Comparison of ENCODE assay signal across 20 cellular contexts in the genomic region with DNA sequence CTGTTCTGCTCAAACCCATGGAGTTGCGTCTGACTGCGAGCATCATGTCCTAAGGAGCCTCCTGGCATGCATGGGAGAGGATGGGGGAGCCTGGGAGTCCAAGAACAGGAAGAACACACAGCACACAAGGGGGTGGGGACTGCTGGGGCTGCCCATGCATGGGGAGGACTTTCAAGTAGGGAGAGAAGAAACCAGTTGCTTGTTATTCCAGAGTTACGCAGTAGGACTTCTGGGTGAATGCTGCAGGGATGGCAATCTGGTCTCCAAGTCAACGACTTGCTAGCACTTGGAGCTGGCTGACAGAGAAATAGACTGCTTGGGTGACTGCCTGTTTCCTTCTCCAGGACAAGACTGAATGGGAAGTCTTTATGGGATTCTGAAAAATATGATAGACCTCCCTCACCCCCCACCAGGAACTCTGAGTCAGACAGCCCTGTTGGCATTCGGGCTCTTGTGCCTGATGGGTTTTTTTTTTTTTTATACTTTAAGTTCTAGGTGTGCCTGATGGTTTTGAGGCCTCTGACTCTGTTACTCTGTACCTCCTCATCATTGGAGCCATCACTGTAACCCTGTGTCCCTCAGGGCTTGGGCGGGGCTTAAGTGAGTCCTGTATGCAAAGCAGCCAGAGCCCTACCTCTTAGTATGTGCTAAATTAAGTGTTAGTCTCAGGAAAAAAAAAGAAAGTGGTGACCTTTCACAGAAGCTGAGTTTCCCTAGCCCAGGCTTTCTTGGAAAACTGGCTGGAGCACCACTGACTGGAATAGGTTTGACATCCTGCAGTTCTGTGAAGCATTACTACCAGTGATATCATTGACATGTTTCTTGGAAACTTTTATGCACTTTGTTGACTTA. TPM values are rescaled to one million over a fixed set of nuclear protein-coding genes. Genes with fewer than 3 reads are reported as not detected.
DNase-seq lines count a peak whose midpoint lies in the region; ATAC-seq and TF ChIP-seq lines count a peak whose summit lies in the region.
"Had no signal": no experiment of that assay in that cellular context is flagged by ENCODE, and none has a peak within 500 bp of the region (broad histone marks: within the 10 kb centered on the region; RNA-seq: fewer than 3 reads in every experiment).

No MANE protein-coding gene starts in this region.

- H3K14ac ChIP-seq in trophoblast cell (ENCODE audit: low read length): no peak overlapping the region

- H3K4me1 Mint-ChIP-seq in Calu3 (ENCODE audit: low read depth, unreplicated experiment) (peaks cover 57% of the 10 kb centered on the region), activated B cell treated with CpG ODN at 0.5 μM for 24 hours (peaks cover 13% of the 10 kb centered on the region)

- no peak overlapping the region for H2AK5ac ChIP-seq in trophoblast cell (ENCODE audit: low read length)

- H3K23ac ChIP-seq in trophoblast cell (ENCODE audit: low read length): no peak overlapping the region

- H3K4ac ChIP-seq in trophoblast cell (ENCODE audit: low read depth, low read length): no peak overlapping the region

- H4K91ac ChIP-seq in trophoblast cell (ENCODE audit: low read depth, low read length): no peak overlapping the region

- no peak overlapping the region for H2AFZ ChIP-seq in trophoblast cell (ENCODE audit: insufficient read depth, low read length, poor library complexity)

- H2BK12ac ChIP-seq in trophoblast cell (ENCODE audit: low read length): no peak overlapping the region

- no peaks in the 10 kb centered on the region for H3K79me2 ChIP-seq in trophoblast cell (ENCODE audit: control insufficient read depth, insufficient read depth, low read length, poor library complexity)

- H3K27ac Mint-ChIP-seq in Calu3 (ENCODE audit: unreplicated experiment) (peak overlapping the region; percentile 79), activated B cell treated with CpG ODN at 0.5 μM for 24 hours (no peak overlapping the region)
- H3K27ac Mint-ChIP-seq: activated naive CD4-positive, alpha-beta T cell treated with anti-CD3 and anti-CD28 coated beads, Interleukin-2, amount 50 U/mL, for 72 hours; naive thymus-derived CD4-positive, alpha-beta T cell had no signal

- no peaks in the 10 kb centered on the region for H3K36me3 ChIP-seq in trophoblast cell (ENCODE audit: control insufficient read depth in 1 of 2, insufficient read depth in 2 of 2, low read length in 2 of 2)
- H3K36me3 ChIP-seq: spleen had no signal

- H3K27me3 ChIP-seq in trophoblast cell (ENCODE audit: insufficient read depth, low read length): no peaks in the 10 kb centered on the region
- H3K27me3 ChIP-seq: spleen, stomach had no signal

- H3K36me3 Mint-ChIP-seq in Calu3 (ENCODE audit: insufficient read depth, unreplicated experiment) (peaks cover 8% of the 10 kb centered on the region), activated B cell treated with CpG ODN at 0.5 μM for 24 hours (ENCODE audit: low read depth) (no peaks in the 10 kb centered on the region)
- H3K36me3 Mint-ChIP-seq: activated naive CD4-positive, alpha-beta T cell treated with anti-CD3 and anti-CD28 coated beads, Interleukin-2, amount 50 U/mL, for 72 hours had no signal

- H3K18ac ChIP-seq in trophoblast cell (ENCODE audit: low read length): no peak overlapping the region

- H4K8ac ChIP-seq in trophoblast cell (ENCODE audit: low read depth, low read length): no peak overlapping the region

- CTCF ChIA-PET in Calu3 (lab: Charles Lee) (no interaction called here), activated B cell treated with CpG ODN at 0.5 μM for 24 hours (lab: Charles Lee) (no interaction called here)

- H3K9ac ChIP-seq in trophoblast cell (ENCODE audit: low read length): no peak overlapping the region

- no peak for DNase-seq in activated CD4-positive, CD25-positive, alpha-beta regulatory T cell treated with anti-CD3 and anti-CD28 coated beads, Interleukin-2, amount 50 U/mL, for 72 hours
- DNase-seq in Calu3 (peak; percentile 24), activated B cell treated with CpG ODN at 0.5 μM for 24 hours (no peak), kidney glomerular epithelial cell (lab: John Stamatoyannopoulos, UW) (peak; percentile 32), trophoblast cell (no peak), DMS79 (lab: John Stamatoyannopoulos, UW) (no peak), AML-193 (lab: John Stamatoyannopoulos, UW) (no peak)
- DNase-seq: 8988T; HCEC 1CT; lower lobe of right lung; naive thymus-derived CD4-positive, alpha-beta T cell; NCI-H2029 treated with DMSO at 0.1 percent for 48 hours; psoas muscle; Right ventricle myocardium superior; spleen; stomach had no signal

- H2BK5ac ChIP-seq in trophoblast cell (ENCODE audit: low read depth, low read length, poor library complexity): no peak overlapping the region

- no peaks in the 10 kb centered on the region for H3K4me1 ChIP-seq in trophoblast cell (ENCODE audit: control insufficient read depth in 1 of 2, insufficient read depth in 2 of 2, low read length in 2 of 2)
- H3K4me1 ChIP-seq: lower lobe of right lung, psoas muscle had no signal

- no CpG with 5 or more reads among the region's 6 CpGs for WGBS in trophoblast cell (ENCODE audit: extremely low coverage, insufficient coverage, insufficient read length)

- H3K9me3 Mint-ChIP-seq in Calu3 (ENCODE audit: low read depth, unreplicated experiment): no peaks in the 10 kb centered on the region
- H3K9me3 Mint-ChIP-seq in activated B cell treated with CpG ODN at 0.5 μM for 24 hours: no peaks in the 10 kb centered on the region
- H3K9me3 Mint-ChIP-seq: activated naive CD4-positive, alpha-beta T cell treated with anti-CD3 and anti-CD28 coated beads, Interleukin-2, amount 50 U/mL, for 72 hours had no signal

- peak; percentile 44 to 67 for ATAC-seq in activated CD4-positive, CD25-positive, alpha-beta regulatory T cell treated with anti-CD3 and anti-CD28 coated beads, Interleukin-2, amount 50 U/mL, for 24 hours
- peak; percentile 50 for ATAC-seq in activated B cell treated with CpG ODN at 0.5 μM for 24 hours (ENCODE audit: low read depth)
- ATAC-seq: HepG2; lower lobe of right lung; naive thymus-derived CD4-positive, alpha-beta T cell; psoas muscle had no signal

- H2BK120ac ChIP-seq in trophoblast cell (ENCODE audit: insufficient read depth, low read length, poor library complexity): no peak overlapping the region

- no peak overlapping the region for H3K4me3 ChIP-seq in trophoblast cell (ENCODE audit: low read depth, low read length)
- H3K4me3 ChIP-seq: lower lobe of right lung, psoas muscle, spleen, stomach had no signal

- no TSS peak for BruUV-seq in Calu3 (replicated peaks; lab: Mats Ljungman, UMichigan)

- POLR2A ChIA-PET in activated B cell treated with CpG ODN at 0.5 μM for 24 hours (lab: Charles Lee): no interaction called here

- H3K9me3 ChIP-seq in trophoblast cell (ENCODE audit: insufficient read depth, low read depth, low read length): no peaks in the 10 kb centered on the region
- H3K9me3 ChIP-seq: lower lobe of right lung, psoas muscle, spleen, stomach had no signal

- H3K4me3 Mint-ChIP-seq in Calu3 (ENCODE audit: low read depth, unreplicated experiment) (no peak overlapping the region), activated B cell treated with CpG ODN at 0.5 μM for 24 hours (no peak overlapping the region)
- H3K4me3 Mint-ChIP-seq: naive thymus-derived CD4-positive, alpha-beta T cell had no signal

- H4K12ac ChIP-seq in trophoblast cell (ENCODE audit: low read depth, low read length): no peak overlapping the region

- H3K4me2 ChIP-seq in trophoblast cell (ENCODE audit: low read length): no peak overlapping the region

- no peaks in the 10 kb centered on the region for H3K27me3 Mint-ChIP-seq in Calu3 (ENCODE audit: unreplicated experiment)
- no peaks in the 10 kb centered on the region for H3K27me3 Mint-ChIP-seq in activated B cell treated with CpG ODN at 0.5 μM for 24 hours

- no peak overlapping the region for H3K27ac ChIP-seq in trophoblast cell (ENCODE audit: low read depth, low read length)
- H3K27ac ChIP-seq: C4-2B, lower lobe of right lung, psoas muscle, spleen, stomach had no signal

- TF ChIP-seq CTCF in Calu3 (IDR thresholded peaks at IDR 0.05; ENCODE audit: unreplicated experiment): no peak
- TF ChIP-seq CTCF in activated B cell treated with CpG ODN at 0.5 μM for 24 hours (IDR thresholded peaks at IDR 0.05): no peak

- intact Hi-C loops in Calu3 (cut with micrococcal nuclease; ENCODE audit: unreplicated experiment) (no loop called here), activated B cell treated with CpG ODN at 0.5 μM for 24 hours (cut with micrococcal nuclease) (no loop called here)

- H3K79me1 ChIP-seq in trophoblast cell (ENCODE audit: low read length): no peaks in the 10 kb centered on the region

RNA-seq across cellular contexts. Expression of a gene that starts 30.3 kb away (rescaled TPM):
- 22.5 and 33.6 TPM in 2 replicates for total RNA-seq in Calu3 (2022)
- total RNA-seq in activated B cell treated with CpG ODN at 0.5 μM for 24 hours: 1.5 TPM in 2 replicates
- polyA plus RNA-seq in trophoblast cell (2013): 0.74 and 0.89 TPM in 2 replicates
- total RNA-seq: HepG2 had no signal
- polyA plus RNA-seq: HepG2 had no signal

Comparison
In these comparisons a context has a peak if more than half of its experiments do, and no peak if none do; other contexts are left out.
1. DNase-seq: peak in Calu3 (single experiment) and kidney glomerular epithelial cell (single experiment); none in activated CD4-positive, CD25-positive, alpha-beta regulatory T cell treated with anti-CD3 and anti-CD28 coated beads, Interleukin-2, amount 50 U/mL, for 72 hours (single experiment), activated B cell treated with CpG ODN at 0.5 μM for 24 hours (single experiment), trophoblast cell (0 of 2), DMS79 (single experiment) and AML-193 (0 of 2).